In the genomic region with DNA sequence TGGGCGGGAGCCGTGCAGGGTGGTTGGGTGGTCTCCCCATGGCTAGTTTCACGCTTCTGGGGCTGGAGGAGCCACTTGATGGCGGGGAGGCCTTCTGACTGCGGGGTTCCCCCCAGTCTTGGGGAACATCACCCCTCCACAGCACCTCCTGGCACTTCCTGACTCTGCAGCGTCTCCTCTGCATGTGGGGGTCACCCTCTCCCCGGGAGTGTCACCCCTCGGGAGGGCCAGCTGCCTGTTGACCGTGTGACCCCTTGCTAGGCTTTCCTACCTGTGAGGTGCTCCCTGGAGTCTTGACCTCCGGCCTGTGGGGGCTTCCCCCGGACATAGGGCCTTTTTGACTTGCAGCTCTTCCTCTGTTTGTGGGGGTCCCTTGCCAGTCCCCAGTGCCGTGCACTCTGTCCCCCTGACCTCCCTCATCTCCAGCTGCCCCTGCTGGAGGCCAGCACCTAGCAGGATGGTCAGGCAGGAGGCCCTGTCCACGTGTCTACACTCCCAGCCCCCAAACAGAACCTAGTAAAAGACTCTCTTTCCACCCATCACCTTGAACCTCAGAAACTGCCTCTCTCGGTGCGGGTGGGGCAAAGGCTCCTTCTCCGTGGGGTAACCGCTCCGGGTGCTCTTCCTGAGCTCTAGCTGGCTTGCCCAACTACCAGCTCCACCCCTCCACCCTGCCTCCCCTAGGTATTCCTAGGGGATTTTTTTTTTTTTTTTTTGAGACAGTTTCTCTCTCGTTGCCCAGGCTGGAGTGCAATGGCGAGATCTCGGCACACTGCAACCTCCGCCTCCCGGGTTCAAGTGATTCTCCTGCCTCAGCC, we compare ENCODE assay signal across 8 cellular contexts. TPM values are rescaled to one million over a fixed set of nuclear protein-coding genes. Genes with fewer than 3 reads are reported as not detected.
A peak's percentile ranks its signal among the peaks of the same experiment; 100 is the strongest.
DNase-seq lines count a peak whose midpoint lies in the region; ATAC-seq and TF ChIP-seq lines count a peak whose summit lies in the region.

No MANE protein-coding gene starts in this region.

- H3K27ac ChIP-seq in WERI-Rb-1: peak overlapping the region; percentile 90
- peak overlapping the region; percentile 77 for H3K27ac ChIP-seq in hepatocyte

- H3K4me3 ChIP-seq in AG09309 (ENCODE audit: control insufficient read depth, low read depth, low read length) (peak overlapping the region; percentile 53), WERI-Rb-1 (ENCODE audit: low read depth, low read length) (peak overlapping the region; percentile 52), hepatocyte (peak overlapping the region; percentile 88)

- peaks cover 9 to 12% of the 10 kb centered on the region in 2 donors for H3K27me3 Mint-ChIP-seq in stimulated activated naive B cell treated with anti-CD40 and anti-IgM and Interleukin-4, amounts not matched to agents 10 μg/mL and 1 μg/mL and 100 μg/mL, for 72 hours

- H3K27me3 ChIP-seq in WERI-Rb-1 (ENCODE audit: insufficient read depth, low read depth, severe bottlenecking): no peaks in the 10 kb centered on the region
- no peaks in the 10 kb centered on the region for H3K27me3 ChIP-seq in hepatocyte

- H2AFZ ChIP-seq in hepatocyte: peak overlapping the region; percentile 87

- H3K9me3 ChIP-seq in WERI-Rb-1 (ENCODE audit: severe bottlenecking): no peaks in the 10 kb centered on the region
- H3K9me3 ChIP-seq in hepatocyte (ENCODE audit: low read depth): no peaks in the 10 kb centered on the region

- H3K4me3 Mint-ChIP-seq in stimulated activated naive B cell treated with anti-CD40 and anti-IgM and Interleukin-4, amounts not matched to agents 10 μg/mL and 1 μg/mL and 100 μg/mL, for 72 hours: peak overlapping the region; percentile 72 to 86

- H3K27ac Mint-ChIP-seq in stimulated activated naive B cell treated with anti-CD40 and anti-IgM and Interleukin-4, amounts not matched to agents 10 μg/mL and 1 μg/mL and 100 μg/mL, for 72 hours: peak overlapping the region; percentile 65

- H3K36me3 ChIP-seq in WERI-Rb-1 (peaks cover 27% of the 10 kb centered on the region), hepatocyte (replicated peaks; ENCODE audit: insufficient read depth, low read depth) (no peaks in the 10 kb centered on the region)

- peaks cover 12 to 22% of the 10 kb centered on the region in 2 donors for H3K4me1 Mint-ChIP-seq in stimulated activated naive B cell treated with anti-CD40 and anti-IgM and Interleukin-4, amounts not matched to agents 10 μg/mL and 1 μg/mL and 100 μg/mL, for 72 hours

- peaks cover 39% of the 10 kb centered on the region for H3K79me2 ChIP-seq in hepatocyte

- H3K4me2 ChIP-seq in hepatocyte: peak overlapping the region; percentile 93

- WGBS in hepatocyte (ENCODE audit: low lambda C conversion rate, missing lambda C conversion rate): 45% methylated on average over 22 of the region's 23 CpGs

- H3K9me2 ChIP-seq in hepatocyte (replicated peaks; ENCODE audit: insufficient read depth): no peaks in the 10 kb centered on the region

- H3K9me3 Mint-ChIP-seq in stimulated activated naive B cell treated with anti-CD40 and anti-IgM and Interleukin-4, amounts not matched to agents 10 μg/mL and 1 μg/mL and 100 μg/mL, for 72 hours: peaks cover 0 to 2% of the 10 kb centered on the region in 2 donors

- H4K20me1 ChIP-seq in hepatocyte (ENCODE audit: insufficient read depth, poor library complexity, severe bottlenecking): peaks cover 5% of the 10 kb centered on the region

- no peak for TF ChIP-seq CTCF in AG09309 (IDR thresholded peaks at IDR 0.05; ENCODE audit: control insufficient read depth, insufficient read depth, low read depth, low read length, missing control alignments)
- TF ChIP-seq CTCF in WERI-Rb-1 (IDR thresholded peaks at IDR 0.05; ENCODE audit: low read depth, low read length): no peak
- no peak for TF ChIP-seq CTCF in hepatocyte (IDR thresholded peaks at IDR 0.05; ENCODE audit: poor library complexity)

- DNase-seq in AG09309 (ENCODE audit: low read depth): no peak
- no peak for DNase-seq in WERI-Rb-1
- DNase-seq in hepatocyte (ENCODE audit: low spot score): no peak
- no peak for DNase-seq in stimulated activated naive B cell treated with anti-CD40 and anti-IgM and Interleukin-4, amounts not matched to agents 10 μg/mL and 1 μg/mL and 100 μg/mL, for 72 hours
- no peak for DNase-seq in posterior cingulate gyrus
- no peak for DNase-seq in iPS-NIHi11 (ENCODE audit: low spot score)

- H3K36me3 Mint-ChIP-seq in stimulated activated naive B cell treated with anti-CD40 and anti-IgM and Interleukin-4, amounts not matched to agents 10 μg/mL and 1 μg/mL and 100 μg/mL, for 72 hours: peaks cover 5 to 7% of the 10 kb centered on the region in 2 donors

- ATAC-seq in GM21723 (IDR thresholded peaks at IDR 0.05; ENCODE audit: unreplicated experiment): peak; percentile 10
- no peak for ATAC-seq in stimulated activated naive B cell treated with anti-CD40 and anti-IgM and Interleukin-4, amounts not matched to agents 10 μg/mL and 1 μg/mL and 100 μg/mL, for 72 hours (replicated peaks)
- no peak for ATAC-seq in GM19351 (IDR thresholded peaks at IDR 0.05; ENCODE audit: unreplicated experiment)

- intact Hi-C loops in posterior cingulate gyrus (cut with DNase I): loop anchor here (1.0 to 5.0 kb wide), 2 partner anchors 17 to 74 kb away; a partner anchor contains a TSS

- H3K4me1 ChIP-seq in hepatocyte (ENCODE audit: insufficient read depth): peaks cover 4% of the 10 kb centered on the region

RNA-seq across cellular contexts. Expression of a gene that starts 0.7 kb away (rescaled TPM):
- total RNA-seq in hepatocyte: 20.6 and 24.2 TPM in 2 replicates
- 33.2 and 34.0 TPM in 2 replicates for polyA plus RNA-seq in hepatocyte
